In the genomic region with DNA sequence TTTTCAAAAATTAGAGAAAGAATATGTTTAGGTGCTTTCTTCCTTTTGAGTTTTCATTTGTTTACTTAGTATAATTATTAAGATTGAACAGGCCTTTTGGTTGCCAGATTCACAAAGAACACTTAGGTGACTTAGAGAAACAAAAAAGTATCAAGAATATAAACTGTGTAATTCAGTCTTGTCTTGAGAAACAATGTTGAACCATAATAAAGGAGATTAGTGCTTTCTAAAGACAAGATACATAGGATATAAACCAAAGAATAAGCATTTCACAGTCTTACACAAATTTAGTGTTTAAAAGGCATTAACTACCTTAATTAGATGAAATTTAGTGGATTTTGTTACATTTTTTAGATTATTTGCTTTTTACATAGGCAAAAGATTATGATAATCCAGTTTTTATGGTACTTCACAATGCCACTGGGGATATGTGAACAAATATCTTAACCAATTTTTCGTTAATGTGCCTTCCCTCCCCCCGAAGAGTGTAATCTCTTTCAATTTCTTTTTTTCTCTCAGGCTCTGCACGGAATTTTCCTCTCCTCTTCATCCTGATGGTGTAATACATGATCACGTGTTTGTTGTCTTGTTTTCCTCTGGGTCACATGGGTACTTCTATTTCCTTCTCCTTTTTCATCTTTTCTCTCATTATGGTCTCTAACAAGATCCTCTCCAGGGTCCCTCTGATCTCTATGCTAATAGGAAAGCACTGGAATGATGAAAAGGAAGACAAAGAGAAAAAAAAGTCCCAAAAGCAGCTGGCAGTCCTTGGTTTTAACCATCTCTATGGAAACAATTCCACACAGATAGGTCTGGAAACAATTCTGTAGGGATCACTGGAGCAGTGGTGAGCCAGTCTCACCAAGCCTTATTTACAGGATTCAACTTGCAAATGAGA, we compare ENCODE assay signal across 8 cellular contexts. TPM values are rescaled to one million over a fixed set of nuclear protein-coding genes. Genes with fewer than 3 reads are reported as not detected.
DNase-seq lines count a peak whose midpoint lies in the region; ATAC-seq, FAIRE-seq and TF ChIP-seq lines count a peak whose summit lies in the region.

No MANE protein-coding gene starts in this region.

- TF ChIP-seq EP300 in GM12878 (IDR thresholded peaks at IDR 0.05; ENCODE audit: borderline replicate concordance in 1 of 2, control insufficient read depth in 1 of 2, low read depth in 2 of 2, low read length in 2 of 2) = no peak

- peak overlapping the region; percentile 45; the same call in 1 of the 2 replicates for H3K4me3 ChIP-seq in GM12878
- H3K4me3 ChIP-seq in testis = no peak overlapping the region

- no peaks in the 10 kb centered on the region for H3K9me3 ChIP-seq in GM12878 (replicated peaks; ENCODE audit: control insufficient read depth, insufficient read depth, low read length)
- H3K9me3 ChIP-seq in testis = no peaks in the 10 kb centered on the region

- peak overlapping the region; percentile 79 for H3K27ac Mint-ChIP-seq in activated naive CD4-positive, alpha-beta T cell treated with anti-CD3 and anti-CD28 coated beads for 36 hours

- DNase-seq in activated naive CD4-positive, alpha-beta T cell treated with anti-CD3 and anti-CD28 coated beads for 36 hours = no peak
- no peak for DNase-seq in activated naive CD4-positive, alpha-beta T cell treated with Interleukin-2 at 50 U/mL for 16 hours
- DNase-seq in NCI-H2227 treated with DMSO at 0.1 percent for 48 hours (lab: John Stamatoyannopoulos, UW) (peak; percentile 69), GM12878 (ENCODE audit: low read depth, low spot score) (no peak), kidney glomerular epithelial cell (lab: John Stamatoyannopoulos, UW) (peak; percentile 40), testis (no peak)

- no peak for TF ChIP-seq RAD21 in GM12878 (IDR thresholded peaks at IDR 0.05; ENCODE audit: insufficient read depth, low read depth, low read length)

- 9% methylated on average over 4 of the region's 4 CpGs for WGBS in GM12878 (ENCODE audit: insufficient coverage, insufficient replicate concordance, low lambda C conversion rate, missing lambda C conversion rate)
- WGBS in testis, 2 donors = 14 to 30% methylated on average over 4 of the region's 4 CpGs

- H3K9ac ChIP-seq in GM12878 (ENCODE audit: control insufficient read depth, insufficient read depth, low read length) = no peak overlapping the region

- CTCF ChIA-PET in activated naive CD4-positive, alpha-beta T cell treated with anti-CD3 and anti-CD28 coated beads for 36 hours (lab: Charles Lee) = interaction anchor here (0.7 to 2.0 kb wide), 3 partner anchors 25 to 539 kb away, joined by 3 to 4 read pairs (median 3); no protein-coding TSS in a partner anchor
- CTCF ChIA-PET in GM12878 (lab: Yijun Ruan, JAX) = interaction anchor here (0.6 to 1.4 kb wide), 5 partner anchors 26 to 473 kb away, joined by 3 to 4 read pairs (median 4); no protein-coding TSS in a partner anchor

- H3K9me3 Mint-ChIP-seq in activated naive CD4-positive, alpha-beta T cell treated with anti-CD3 and anti-CD28 coated beads for 36 hours = no peaks in the 10 kb centered on the region

- peaks cover 19% of the 10 kb centered on the region for H3K79me2 ChIP-seq in GM12878 (ENCODE audit: control insufficient read depth, insufficient read depth, low read length)

- no peaks in the 10 kb centered on the region; the same call in 1 of the 2 replicates for H3K4me1 ChIP-seq in GM12878 (ENCODE audit: control insufficient read depth, insufficient read depth, low read length)
- peaks cover 19% of the 10 kb centered on the region for H3K4me1 ChIP-seq in testis

- H3K36me3 ChIP-seq in GM12878 (ENCODE audit: control insufficient read depth in 2 of 2, insufficient read depth in 2 of 2, low read length in 1 of 2) = no peaks in the 10 kb centered on the region
- H3K36me3 ChIP-seq in testis (ENCODE audit: low read depth, missing control alignments) = no peaks in the 10 kb centered on the region

- no peaks in the 10 kb centered on the region for H3K27me3 ChIP-seq in GM12878 (replicated peaks in 1 of 2; ENCODE audit: control insufficient read depth in 2 of 2, insufficient read depth in 2 of 2, low read length in 1 of 2)
- H3K27me3 ChIP-seq in testis = no peaks in the 10 kb centered on the region

- RAD21 ChIA-PET in GM12878 (lab: Charles Lee; ENCODE audit: unreplicated experiment) = interaction anchor here (0.7 kb wide), 1 partner anchor 69 kb away, joined by 3 read pairs; no protein-coding TSS in a partner anchor

- no peak for TF ChIP-seq POLR2A in GM12878 (IDR thresholded peaks at IDR 0.05; ENCODE audit: low read depth, low read length)
- no peak for TF ChIP-seq POLR2A in testis (IDR thresholded peaks at IDR 0.05)

- H2AFZ ChIP-seq in GM12878 (ENCODE audit: control insufficient read depth, low read depth, low read length) = peak overlapping the region; percentile 82

- no peak overlapping the region for H3K27ac ChIP-seq in GM12878 (ENCODE audit: control insufficient read depth, insufficient read depth)
- H3K27ac ChIP-seq in testis = peak overlapping the region; percentile 64 to 83

- ATAC-seq in GM12878 = no peak
- ATAC-seq in HG02970 (IDR thresholded peaks at IDR 0.05; ENCODE audit: low FRiP score, unreplicated experiment) = no peak
- ATAC-seq in GM18861 (IDR thresholded peaks at IDR 0.05; ENCODE audit: unreplicated experiment) = no peak

- peaks cover 11% of the 10 kb centered on the region for H3K36me3 Mint-ChIP-seq in activated naive CD4-positive, alpha-beta T cell treated with anti-CD3 and anti-CD28 coated beads for 36 hours (ENCODE audit: low read depth)

- intact Hi-C loops in activated naive CD4-positive, alpha-beta T cell treated with anti-CD3 and anti-CD28 coated beads for 36 hours (cut with micrococcal nuclease) = no loop called here
- intact Hi-C loops in GM12878 (cut with micrococcal nuclease; ENCODE audit: unreplicated experiment) = no loop called here
- intact Hi-C loops in testis (cut with DNase I; ENCODE audit: low total_unique reads) = no loop called here

- no TSS peak for BruUV-seq in GM12878 (replicated peaks; lab: Mats Ljungman, UMichigan)

- no peak for TF ChIP-seq CTCF in GM12878 (IDR thresholded peaks at IDR 0.05 in 2 of 3, conservative IDR thresholded peaks at IDR 0.05 in 1 of 3; ENCODE audit: control insufficient read depth in 2 of 3, extremely low read depth in 1 of 3, insufficient read depth in 1 of 3, low read depth in 3 of 3, low read length in 3 of 3)
- no peak for TF ChIP-seq CTCF in testis (IDR thresholded peaks at IDR 0.05)

- H3K4me1 Mint-ChIP-seq in activated naive CD4-positive, alpha-beta T cell treated with anti-CD3 and anti-CD28 coated beads for 36 hours (ENCODE audit: low read depth) = peaks cover 25% of the 10 kb centered on the region

- POLR2A ChIA-PET in GM12878 (lab: Charles Lee) = interaction anchor here (0.6 to 0.7 kb wide), 2 partner anchors 26 to 1200 kb away, joined by 6 read pairs; no protein-coding TSS in a partner anchor

- SMC1A ChIA-PET in GM12878 (lab: Charles Lee; ENCODE audit: uncharacterized antibody, unreplicated experiment) = interaction anchor here (0.6 to 1.2 kb wide), 4 partner anchors 21 to 357 kb away, joined by 3 to 4 read pairs (median 4); no protein-coding TSS in a partner anchor

- peak overlapping the region; percentile 5 for H3K4me2 ChIP-seq in GM12878 (ENCODE audit: control insufficient read depth, insufficient read depth)

- peak overlapping the region; percentile 58 for H3K4me3 Mint-ChIP-seq in activated naive CD4-positive, alpha-beta T cell treated with anti-CD3 and anti-CD28 coated beads for 36 hours

- no peaks in the 10 kb centered on the region for H4K20me1 ChIP-seq in GM12878 (ENCODE audit: control insufficient read depth, insufficient read depth)

- no peak for FAIRE-seq in GM12878 (lab: Jason Lieb, UNC)

- in situ Hi-C loops in GM12878 (cut with MboI) = no loop called here

- no peaks in the 10 kb centered on the region for H3K27me3 Mint-ChIP-seq in activated naive CD4-positive, alpha-beta T cell treated with anti-CD3 and anti-CD28 coated beads for 36 hours (ENCODE audit: low read depth)

RNA-seq across cellular contexts. Expression of a gene that starts 3.7 kb away (rescaled TPM):
- 100 to 1,000 TPM; 145 to 150 TPM for total RNA-seq in activated naive CD4-positive, alpha-beta T cell treated with anti-CD3 and anti-CD28 coated beads for 36 hours
- 34.5 and 42.7 TPM in 2 replicates for total RNA-seq in GM12878 (2013; cell fraction: nucleolus; rRNA removed)
- total RNA-seq in GM12878 (2014; rRNA removed) (20.1 and 23.4 TPM in 2 replicates), GM12878 (2014; rRNA removed; fragmentation: Illumina TruSeq; extraction: Trizol) (21.1 and 24.0 TPM in 2 replicates), GM12878 (2021) (98.1 and 104 TPM in 2 replicates), testis (100 to 1,000 TPM in 1 of 2 donors, 10 to 100 TPM in 1; 87.9 to 103 TPM)
- polyA plus RNA-seq in GM12878 (2011; ENCODE audit: low read depth) = 121 TPM
- polyA plus RNA-seq in GM12878 (2011; rRNA removed) (139 and 198 TPM in 2 replicates), GM12878 (2014; fragmentation: Illumina TruSeq; extraction: Trizol) (292 and 414 TPM in 2 replicates), GM12878 (2014; fragmentation: Nextera tagmentation; extraction: Ambion mirVana) (10 to 100 TPM; 76.0 to 98.7 TPM), GM12878 (2014; rRNA removed) (142 and 181 TPM in 2 replicates), GM12878 (2016; fragmentation: Nextera tagmentation; extraction: Ambion mirVana) (100 to 1,000 TPM; 198 to 230 TPM), testis (ENCODE audit: insufficient read depth, low read depth, low replicate concordance) (220 TPM)
- polyA plus RNA-seq in GM12878 (2011; cell fraction: cytosol; rRNA removed) = 37.0 and 48.8 TPM in 2 replicates
- polyA plus RNA-seq in GM12878 (2011; cell fraction: nucleus; rRNA removed) = 65.8 and 101 TPM in 2 replicates
- polyA plus RNA-seq in GM12878 (2012) = 129 and 161 TPM in 2 replicates
- 51.1 and 78.9 TPM in 2 replicates for polyA minus RNA-seq in GM12878 (2011; rRNA and poly(A)+ RNA removed)
- polyA minus RNA-seq in GM12878 (2011; cell fraction: cytosol; rRNA and poly(A)+ RNA removed) = 16.0 and 28.8 TPM in 2 replicates
- polyA minus RNA-seq in GM12878 (2011; cell fraction: nucleus; rRNA and poly(A)+ RNA removed) = 22.0 and 41.7 TPM in 2 replicates

RNA-seq across cellular contexts. Expression of a gene that starts 4.6 kb away (rescaled TPM):
- total RNA-seq in activated naive CD4-positive, alpha-beta T cell treated with anti-CD3 and anti-CD28 coated beads for 36 hours = 1 to 10 TPM; 1.3 to 2.2 TPM
- 3.4 and 4.6 TPM in 2 replicates for total RNA-seq in GM12878 (2013; cell fraction: nucleolus; rRNA removed)
- 2.0 and 3.3 TPM in 2 replicates for total RNA-seq in GM12878 (2014; rRNA removed)
- 2.5 and 2.8 TPM in 2 replicates for total RNA-seq in GM12878 (2014; rRNA removed; fragmentation: Illumina TruSeq; extraction: Trizol)
- total RNA-seq in GM12878 (2021) = 1.5 and 1.9 TPM in 2 replicates
- 1.5 TPM for polyA plus RNA-seq in GM12878 (2011; ENCODE audit: low read depth)
- polyA plus RNA-seq in GM12878 (2011; rRNA removed) = 0.68 and 0.78 TPM in 2 replicates
- 0.42 and 0.51 TPM in 2 replicates for polyA plus RNA-seq in GM12878 (2011; cell fraction: cytosol; rRNA removed)
- 0.52 and 0.64 TPM in 2 replicates for polyA plus RNA-seq in GM12878 (2011; cell fraction: nucleus; rRNA removed)
- polyA plus RNA-seq in GM12878 (2012) = 1.2 and 1.4 TPM in 2 replicates
- 2.8 and 3.4 TPM in 2 replicates for polyA plus RNA-seq in GM12878 (2014; fragmentation: Illumina TruSeq; extraction: Trizol)
- polyA plus RNA-seq in GM12878 (2014; fragmentation: Nextera tagmentation; extraction: Ambion mirVana) = 1 to 10 TPM; 1.0 to 1.2 TPM
- polyA plus RNA-seq in GM12878 (2014; rRNA removed) = 1.4 and 1.6 TPM in 2 replicates
- polyA plus RNA-seq in GM12878 (2016; fragmentation: Nextera tagmentation; extraction: Ambion mirVana) = 1 to 10 TPM; 1.4 to 2.0 TPM
- 0.36 and 0.95 TPM in 2 replicates for polyA minus RNA-seq in GM12878 (2011; rRNA and poly(A)+ RNA removed)
- not detected in 2 replicates for polyA minus RNA-seq in GM12878 (2011; cell fraction: cytosol; rRNA and poly(A)+ RNA removed)
- 0.24 and 1.1 TPM in 2 replicates for polyA minus RNA-seq in GM12878 (2011; cell fraction: nucleus; rRNA and poly(A)+ RNA removed)
- 1 to 10 TPM; 7.6 TPM for total RNA-seq in testis
- 4.4 TPM for polyA plus RNA-seq in testis (ENCODE audit: insufficient read depth, low read depth, low replicate concordance)

Comparison
In these comparisons a context has a peak if more than half of its experiments do, and no peak if none do; other contexts are left out.
1. DNase-seq: peak in NCI-H2227 treated with DMSO at 0.1 percent for 48 hours (single experiment) and kidney glomerular epithelial cell (single experiment); none in activated naive CD4-positive, alpha-beta T cell treated with anti-CD3 and anti-CD28 coated beads for 36 hours (single experiment), activated naive CD4-positive, alpha-beta T cell treated with Interleukin-2 at 50 U/mL for 16 hours (single experiment), GM12878 (single experiment) and testis (single experiment).